ENCODE assay signal across 22 cellular contexts in genomic region chr15:27353837-27354236, GRCh38.
DNase-seq lines count a peak whose midpoint lies in the region; ATAC-seq, FAIRE-seq and TF ChIP-seq lines count a peak whose summit lies in the region.
"Had no signal": no experiment of that assay in that cellular context is flagged by ENCODE, and none has a peak within 500 bp of the region (broad histone marks: within the 10 kb centered on the region; RNA-seq: fewer than 3 reads in every experiment).

No MANE protein-coding gene starts in this region.

- no peak for TF ChIP-seq POLR2A in HepG2 (IDR thresholded peaks at IDR 0.05; ENCODE audit: insufficient read depth in 1 of 2, low read depth in 2 of 2, low read length in 2 of 2)
- no peak for TF ChIP-seq POLR2A in right lobe of liver (IDR thresholded peaks at IDR 0.05)

- no peaks in the 10 kb centered on the region for H3K36me3 ChIP-seq in HepG2 (replicated peaks in 1 of 2; ENCODE audit: control insufficient read depth in 1 of 2, insufficient read depth in 2 of 2, low read length in 2 of 2)
- H3K36me3 ChIP-seq in right lobe of liver: no peaks in the 10 kb centered on the region
- no peaks in the 10 kb centered on the region for H3K36me3 ChIP-seq in left ventricle myocardium inferior
- H3K36me3 ChIP-seq: esophagus muscularis mucosa, thoracic aorta had no signal

- H4K20me1 ChIP-seq in HepG2 (ENCODE audit: insufficient read depth, low read length): no peaks in the 10 kb centered on the region

- TF ChIP-seq RAD21 in HepG2 (CRISPR knock-in tag; IDR thresholded peaks at IDR 0.05): no peak

- no peak for ATAC-seq in HepG2
- no peak for ATAC-seq in right lobe of liver
- ATAC-seq: activated T-cell treated with anti-CD3 and anti-CD28 coated beads, Interleukin-2, amount 50 U/mL, for 4 hours; left ventricle myocardium superior had no signal

- no peaks in the 10 kb centered on the region for H3K27me3 ChIP-seq in HepG2 (ENCODE audit: control insufficient read depth in 1 of 2, insufficient read depth in 2 of 2, low read length in 2 of 2)
- H3K27me3 ChIP-seq in right lobe of liver: no peaks in the 10 kb centered on the region
- peaks cover 18% of the 10 kb centered on the region for H3K27me3 ChIP-seq in left ventricle myocardium inferior (ENCODE audit: low read depth)

- TF ChIP-seq EP300 in HepG2 (IDR thresholded peaks at IDR 0.05; ENCODE audit: low read depth in 2 of 2, low read length in 2 of 2) (no peak), HepG2 (CRISPR knock-in tag; IDR thresholded peaks at IDR 0.05; ENCODE audit: borderline replicate concordance) (no peak)

- H3K4me3 ChIP-seq in HepG2 (replicated peaks in 1 of 3; ENCODE audit: insufficient read depth in 1 of 3, low read depth in 2 of 3, low read length in 3 of 3): no peak overlapping the region
- no peak overlapping the region for H3K4me3 ChIP-seq in right lobe of liver
- H3K4me3 ChIP-seq in epithelial cell of proximal tubule (ENCODE audit: low read depth, low read length): no peak overlapping the region
- no peak overlapping the region for H3K4me3 ChIP-seq in left ventricle myocardium inferior
- H3K4me3 ChIP-seq: esophagus muscularis mucosa, thoracic aorta had no signal

- FAIRE-seq in HepG2 (lab: Jason Lieb, UNC): no peak

- DNase-seq in HepG2 (ENCODE audit: low spot score) (no peak), right lobe of liver (no peak), OCI-M1 (lab: John Stamatoyannopoulos, UW) (peak; percentile 4), epithelial cell of proximal tubule (ENCODE audit: low read depth) (peak; percentile 67), left ventricle myocardium inferior (no peak), NCI-H748 treated with DMSO at 0.1 percent for 48 hours (lab: John Stamatoyannopoulos, UW) (no peak)
- no peak for DNase-seq in stimulated activated CD4-positive, alpha-beta T cell treated with anti-CD3 and anti-CD28 coated beads, Interleukin-1b, Interleukin-23, amount 100 ng/mL, for 48 hours
- no peak for DNase-seq in activated CD4-positive, alpha-beta T cell treated with anti-CD3 and anti-CD28 coated beads, Interleukin-2, amount 50 U/mL, for 48 hours
- DNase-seq: activated CD4-positive, CD25-positive, alpha-beta regulatory T cell treated with anti-CD3 and anti-CD28 coated beads, Interleukin-2, amount 50 U/mL, for 72 hours; activated CD8-positive, alpha-beta memory T cell treated with anti-CD3 and anti-CD28 coated beads for 24 hours; activated naive CD4-positive, alpha-beta T cell treated with anti-CD3 and anti-CD28 coated beads, Interleukin-2, amount 10 ng/mL, durations not matched to agents 7 days and 5 days; activated T-cell treated with anti-CD3 and anti-CD28 coated beads, Interleukin-2, amount 50 U/mL, for 4 hours; CD4-positive, CD25-positive, alpha-beta regulatory T cell; DND-41; effector CD4-positive, alpha-beta T cell; left ventricle myocardium superior; NCI-H1092 treated with DMSO at 0.1 percent for 48 hours; RPMI8226; stimulated activated naive CD4-positive, alpha-beta T cell; T-helper 9 cell had no signal

- WGBS in HepG2 (ENCODE audit: low lambda C conversion rate): 22% methylated on average over 3 of the region's 3 CpGs
- 55% methylated on average over 3 of the region's 3 CpGs for WGBS in right lobe of liver (ENCODE audit: insufficient coverage, low coverage, low lambda C conversion rate, missing lambda C conversion rate)

- in situ Hi-C loops in HepG2 (cut with HindIII; ENCODE audit: extremely low pct_ligation_motif_present, low pct_unique_long_range_greater_than_20kb): loop anchor here (10.0 kb wide), 1 partner anchor 289 kb away; no protein-coding TSS in a partner anchor

- H3K9me3 ChIP-seq in HepG2 (ENCODE audit: low read length): peaks cover 13% of the 10 kb centered on the region; the same call in 1 of the 2 replicates
- H3K9me3 ChIP-seq in right lobe of liver: no peaks in the 10 kb centered on the region
- H3K9me3 ChIP-seq in left ventricle myocardium inferior (replicated peaks): no peaks in the 10 kb centered on the region
- H3K9me3 ChIP-seq: thoracic aorta had no signal

- H3K4me1 ChIP-seq in HepG2 (ENCODE audit: insufficient read depth, low read length) (no peaks in the 10 kb centered on the region), right lobe of liver (no peaks in the 10 kb centered on the region), left ventricle myocardium inferior (no peaks in the 10 kb centered on the region)

- BruUV-seq in HepG2 (replicated peaks; lab: Mats Ljungman, UMichigan): no TSS peak

- POLR2A ChIA-PET in HepG2 (lab: Yijun Ruan, JAX): no interaction called here

- H3K27ac ChIP-seq in HepG2 (ENCODE audit: extremely low read length, insufficient read depth, low read length) (no peak overlapping the region), right lobe of liver (no peak overlapping the region), left ventricle myocardium inferior (replicated peaks) (no peak overlapping the region)
- H3K27ac ChIP-seq: esophagus muscularis mucosa, thoracic aorta had no signal

- TF ChIP-seq CTCF in HepG2 (CRISPR knock-in tag; IDR thresholded peaks at IDR 0.05) (no peak), right lobe of liver (IDR thresholded peaks at IDR 0.05) (no peak), epithelial cell of proximal tubule (conservative IDR thresholded peaks at IDR 0.05; ENCODE audit: low read depth, low read length) (no peak), left ventricle myocardium inferior (IDR thresholded peaks at IDR 0.05; ENCODE audit: borderline replicate concordance) (no peak)

- H3K4me2 ChIP-seq in HepG2 (ENCODE audit: low read depth, low read length): no peak overlapping the region

- CTCF ChIA-PET in HepG2 (lab: Yijun Ruan, JAX; ENCODE audit: low intra/inter-chr PET ratio, low total read pairs): no interaction called here

- no peak overlapping the region for H2AFZ ChIP-seq in HepG2 (ENCODE audit: low read length)

- no peaks in the 10 kb centered on the region for H3K79me2 ChIP-seq in HepG2 (ENCODE audit: insufficient read depth, low read length)

- no peak overlapping the region for H3K9ac ChIP-seq in HepG2 (ENCODE audit: insufficient read depth, low read depth, low read length)

- intact Hi-C loops in HepG2 (cut with micrococcal nuclease; ENCODE audit: unreplicated experiment) (no loop called here), right lobe of liver (cut with DNase I) (no loop called here), left ventricle myocardium inferior (cut with micrococcal nuclease) (no loop called here)

TF ChIP-seq in HepG2, 621 proteins besides CTCF, POLR2A, EP300 and RAD21:
- TF ChIP-seq ZNF747 (CRISPR knock-in tag; IDR thresholded peaks at IDR 0.05; ENCODE audit: borderline replicate concordance): no peak
- TF ChIP-seq MAFK (conservative IDR thresholded peaks at IDR 0.05 in 1 of 2, IDR thresholded peaks at IDR 0.05 in 1 of 2; ENCODE audit: low read length in 2 of 2): peak; percentile 17 to 25; a peak in 2 of 4 replicates

Comparison
In these comparisons a context has a peak if more than half of its experiments do, and no peak if none do; other contexts are left out.
1. DNase-seq: peak in OCI-M1 (single experiment) and epithelial cell of proximal tubule (single experiment); none in HepG2 (single experiment), right lobe of liver (0 of 3), stimulated activated CD4-positive, alpha-beta T cell treated with anti-CD3 and anti-CD28 coated beads, Interleukin-1b, Interleukin-23, amount 100 ng/mL, for 48 hours (single experiment), left ventricle myocardium inferior (single experiment), activated CD4-positive, alpha-beta T cell treated with anti-CD3 and anti-CD28 coated beads, Interleukin-2, amount 50 U/mL, for 48 hours (0 of 2) and NCI-H748 treated with DMSO at 0.1 percent for 48 hours (single experiment).